ENCODE assay signal across 32 cellular contexts in genomic region chr6:67888546-67888885, GRCh38.
"Had no signal": no experiment of that assay in that cellular context is flagged by ENCODE, and none has a peak within 500 bp of the region (broad histone marks: within the 10 kb centered on the region; RNA-seq: fewer than 3 reads in every experiment).

No MANE protein-coding gene starts in this region.

- H3K36me3 ChIP-seq: ascending aorta, cardiac muscle cell, colonic mucosa, gastroesophageal sphincter, thyroid gland had no signal

- H3K4me3 Mint-ChIP-seq: activated naive CD8-positive, alpha-beta T cell treated with anti-CD3 and anti-CD28 coated beads for 36 hours; activated T-cell treated with anti-CD3 and anti-CD28 coated beads, Interleukin-2, amount 50 U/mL, for 72 hours; brain; effector memory CD8-positive, alpha-beta T cell; mesothelial cell of epicardium; stimulated activated memory B cell treated with anti-CD40 and anti-IgM and Interleukin-4, amounts not matched to agents 10 μg/mL and 1 μg/mL and 100 μg/mL, for 72 hours; stimulated activated naive CD8-positive, alpha-beta T cell treated with anti-CD3 and anti-CD28 coated beads, Interleukin-15, amount 100 ng/mL, for 72 hours; T-helper 17 cell had no signal

- H3K27ac Mint-ChIP-seq: activated naive CD8-positive, alpha-beta T cell treated with anti-CD3 and anti-CD28 coated beads for 36 hours; activated T-cell treated with anti-CD3 and anti-CD28 coated beads, Interleukin-2, amount 50 U/mL, for 72 hours; brain; effector memory CD8-positive, alpha-beta T cell; mesothelial cell of epicardium; stimulated activated memory B cell treated with anti-CD40 and anti-IgM and Interleukin-4, amounts not matched to agents 10 μg/mL and 1 μg/mL and 100 μg/mL, for 72 hours; T-helper 17 cell had no signal

- H3K27me3 Mint-ChIP-seq: activated naive CD8-positive, alpha-beta T cell treated with anti-CD3 and anti-CD28 coated beads for 36 hours; brain; effector memory CD8-positive, alpha-beta T cell; naive B cell; stimulated activated memory B cell treated with anti-CD40 and anti-IgM and Interleukin-4, amounts not matched to agents 10 μg/mL and 1 μg/mL and 100 μg/mL, for 72 hours; stimulated activated naive CD8-positive, alpha-beta T cell treated with anti-CD3 and anti-CD28 coated beads, Interleukin-15, amount 100 ng/mL, for 72 hours; T-helper 17 cell had no signal

- H3K27me3 ChIP-seq: ascending aorta, cardiac muscle cell, colonic mucosa, dorsolateral prefrontal cortex, gastroesophageal sphincter, hepatocyte, thyroid gland had no signal

- H3K36me3 Mint-ChIP-seq: activated naive CD8-positive, alpha-beta T cell treated with anti-CD3 and anti-CD28 coated beads for 36 hours; brain; mesothelial cell of epicardium; naive B cell; stimulated activated memory B cell treated with anti-CD40 and anti-IgM and Interleukin-4, amounts not matched to agents 10 μg/mL and 1 μg/mL and 100 μg/mL, for 72 hours had no signal

- H3K4me1 ChIP-seq: ascending aorta, colonic mucosa, gastroesophageal sphincter, parathyroid adenoma, psoas muscle, thyroid gland had no signal

- DNase-seq: activated CD4-positive, alpha-beta T cell treated with anti-CD3 and anti-CD28 coated beads for 4 hours; activated CD4-positive, alpha-beta T cell treated with anti-CD3 and anti-CD28 coated beads, Interleukin-2, amount 50 U/mL, for 4 hours; activated naive CD4-positive, alpha-beta T cell treated with Interleukin-2 at 50 U/mL for 16 hours; activated naive CD8-positive, alpha-beta T cell treated with anti-CD3 and anti-CD28 coated beads for 36 hours; activated T-cell treated with anti-CD3 and anti-CD28 coated beads for 4 hours; activated T-cell treated with anti-CD3 and anti-CD28 coated beads, Interleukin-2, amount 50 U/mL, for 72 hours; cerebellar nuclear complex; colonic mucosa; dorsolateral prefrontal cortex; effector memory CD8-positive, alpha-beta T cell; left cardiac atrium; left ventricle myocardium superior; naive B cell; nucleus accumbens; psoas muscle; stimulated activated CD4-positive, alpha-beta T cell treated with anti-CD3 and anti-CD28 coated beads, Interleukin-1b, Interleukin-23, amount 100 ng/mL, for 48 hours; stimulated activated CD4-positive, alpha-beta T cell treated with anti-CD3 and anti-CD28 coated beads, Interleukin-4, amount 100 ng/mL, for 4 hours; stimulated activated CD8-positive, alpha-beta memory T cell treated with anti-CD3 and anti-CD28 coated beads, Interleukin-4, amount 100 ng/mL, for 48 hours; stimulated activated naive CD8-positive, alpha-beta T cell treated with anti-CD3 and anti-CD28 coated beads, Interleukin-15, amount 100 ng/mL, for 72 hours; substantia nigra; T-helper 17 cell; thyroid gland had no signal

- H2AFZ ChIP-seq: hepatocyte, parathyroid adenoma had no signal

- ATAC-seq: activated T-cell treated with anti-CD3 and anti-CD28 coated beads, Interleukin-2, amount 50 U/mL, for 72 hours; effector memory CD8-positive, alpha-beta T cell; gastroesophageal sphincter; left cardiac atrium; left ventricle myocardium superior; psoas muscle; stimulated activated memory B cell treated with anti-CD40 and anti-IgM and Interleukin-4, amounts not matched to agents 10 μg/mL and 1 μg/mL and 100 μg/mL, for 72 hours; stimulated activated naive CD8-positive, alpha-beta T cell treated with anti-CD3 and anti-CD28 coated beads, Interleukin-15, amount 100 ng/mL, for 72 hours; T-helper 17 cell had no signal

- H3K4me1 Mint-ChIP-seq: activated naive CD8-positive, alpha-beta T cell treated with anti-CD3 and anti-CD28 coated beads for 36 hours; brain; stimulated activated memory B cell treated with anti-CD40 and anti-IgM and Interleukin-4, amounts not matched to agents 10 μg/mL and 1 μg/mL and 100 μg/mL, for 72 hours; stimulated activated naive CD8-positive, alpha-beta T cell treated with anti-CD3 and anti-CD28 coated beads, Interleukin-15, amount 100 ng/mL, for 72 hours; T-helper 17 cell had no signal

- H3K27ac ChIP-seq: ascending aorta, cardiac muscle cell, colonic mucosa, dorsolateral prefrontal cortex, gastroesophageal sphincter, hepatocyte, parathyroid adenoma, psoas muscle, thyroid gland, VCaP had no signal

- H3K9ac ChIP-seq: parathyroid adenoma had no signal

- H3K9me3 ChIP-seq: colonic mucosa, gastroesophageal sphincter, psoas muscle, thyroid gland had no signal

- H3K79me2 ChIP-seq: hepatocyte, parathyroid adenoma had no signal

- H3K4me2 ChIP-seq: hepatocyte, smooth muscle cell had no signal

- H3K4me3 ChIP-seq: ascending aorta, cardiac muscle cell, colonic mucosa, dorsolateral prefrontal cortex, gastroesophageal sphincter, hepatocyte, psoas muscle, smooth muscle cell, thyroid gland had no signal
